ENCODE assay signal across 8 cellular contexts in the genomic region with DNA sequence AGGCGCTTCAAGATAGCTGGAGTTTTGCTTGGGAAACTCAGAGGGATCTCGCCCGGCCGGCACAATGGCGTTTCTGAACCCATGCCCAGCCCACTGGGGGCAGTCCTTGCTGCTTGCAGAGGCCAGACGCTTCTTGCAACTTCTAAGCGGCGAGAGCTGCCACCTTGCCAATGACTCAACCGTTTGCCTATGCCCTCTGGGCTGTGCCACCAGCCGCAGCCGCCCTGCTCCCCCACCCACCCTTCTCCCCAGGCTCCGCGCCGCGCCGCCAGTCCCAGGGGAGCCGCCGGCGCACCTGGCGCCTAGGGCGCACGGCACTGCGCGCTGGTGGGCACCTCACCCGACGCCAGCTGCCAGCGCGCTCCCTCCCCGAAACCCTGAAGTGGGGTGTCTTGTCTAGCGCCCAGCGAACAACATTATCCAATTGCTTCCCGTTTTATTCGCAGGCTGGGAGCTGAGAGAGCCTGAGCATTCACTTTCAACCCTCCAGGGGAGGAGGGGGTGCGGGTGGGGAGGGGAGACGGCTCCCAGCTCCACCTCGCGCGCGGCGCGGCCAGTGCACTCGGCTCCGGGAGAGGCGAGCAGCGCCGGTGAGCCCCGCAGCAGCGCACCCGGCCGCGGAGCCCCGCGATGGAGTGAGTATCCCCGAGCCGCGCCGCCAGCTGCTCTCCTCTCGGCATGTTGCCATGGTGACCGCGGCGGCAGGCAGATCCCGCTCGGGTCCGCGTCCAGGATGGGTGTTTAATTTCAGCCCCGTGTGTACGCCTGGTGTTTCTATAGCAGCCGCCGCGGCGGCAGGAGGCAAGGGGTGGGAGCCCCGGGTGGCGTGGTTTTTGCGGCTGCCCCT.
DNase-seq lines count a peak whose midpoint lies in the region; ATAC-seq and TF ChIP-seq lines count a peak whose summit lies in the region.

No MANE protein-coding gene starts in this region.

- H3K27ac ChIP-seq in PC-9 = no peak overlapping the region
- H3K27ac ChIP-seq in fibroblast of lung (ENCODE audit: insufficient read depth, low read length) = no peak overlapping the region

- no peak for ATAC-seq in HG03342 (IDR thresholded peaks at IDR 0.05; ENCODE audit: unreplicated experiment)

- H3K9me2 ChIP-seq in PC-9 (ENCODE audit: insufficient read depth) = no peaks in the 10 kb centered on the region

- H3K79me2 ChIP-seq in PC-9 (ENCODE audit: low read depth) (no peaks in the 10 kb centered on the region), fibroblast of lung (ENCODE audit: control insufficient read depth, insufficient read depth, low read length) (no peaks in the 10 kb centered on the region)

- intact Hi-C loops in PC-9 (cut with micrococcal nuclease; ENCODE audit: unreplicated experiment) = loop anchor here (2.0 kb wide), 1 partner anchor 84 kb away; no protein-coding TSS in a partner anchor

- DNase-seq in NCI-H146 (lab: John Stamatoyannopoulos, UW) (peak; percentile 48), NCI-H146 treated with DMSO at 0.1 percent for 48 hours (lab: John Stamatoyannopoulos, UW; ENCODE audit: unreplicated experiment) (no peak), PC-9 (peak; percentile 79 to 81), fibroblast of lung (ENCODE audit: low read depth in 2 of 2) (peak; percentile 39 to 62), myocyte (ENCODE audit: low read depth) (peak; percentile 83), HT-29 (ENCODE audit: low spot score) (no peak), activated gamma-delta T cell (lab: John Stamatoyannopoulos, UW) (no peak)

- H3K4me1 ChIP-seq in PC-9 (replicated peaks; ENCODE audit: insufficient read depth) (peaks cover 5% of the 10 kb centered on the region; the same call in 1 of the 2 replicates), fibroblast of lung (ENCODE audit: control insufficient read depth, extremely low read depth, insufficient read depth, low read length) (peaks cover 5% of the 10 kb centered on the region)

- H3K4me2 ChIP-seq in PC-9 = peak overlapping the region; percentile 91
- H3K4me2 ChIP-seq in fibroblast of lung (ENCODE audit: extremely low read depth, insufficient read depth, low read length) = peak overlapping the region; percentile 80

- H2AFZ ChIP-seq in PC-9 (peak overlapping the region; percentile 95), fibroblast of lung (ENCODE audit: low read length) (no peak overlapping the region)

- H3F3A ChIP-seq in PC-9 (ENCODE audit: insufficient read depth, low read depth) = no peaks in the 10 kb centered on the region

- no peaks in the 10 kb centered on the region for H3K36me3 ChIP-seq in PC-9 (ENCODE audit: low read depth)
- H3K36me3 ChIP-seq in fibroblast of lung (ENCODE audit: control insufficient read depth, insufficient read depth, low read length) = no peaks in the 10 kb centered on the region

- H3K9me3 ChIP-seq in PC-9 (ENCODE audit: insufficient read depth, low read depth) (no peaks in the 10 kb centered on the region), fibroblast of lung (ENCODE audit: control insufficient read depth, insufficient read depth, low read depth, low read length) (no peaks in the 10 kb centered on the region)

- no peak for TF ChIP-seq CTCF in PC-9 (conservative IDR thresholded peaks at IDR 0.05)
- TF ChIP-seq CTCF in fibroblast of lung (conservative IDR thresholded peaks at IDR 0.05 in 1 of 2, IDR thresholded peaks at IDR 0.05 in 1 of 2; ENCODE audit: low read depth in 1 of 2, low read length in 2 of 2) = no peak

- peak overlapping the region; percentile 23 for H3K9ac ChIP-seq in fibroblast of lung (ENCODE audit: insufficient read depth, low read length)

- H4K20me1 ChIP-seq in PC-9 (ENCODE audit: insufficient read depth) (no peaks in the 10 kb centered on the region), fibroblast of lung (ENCODE audit: control insufficient read depth, extremely low read depth, insufficient read depth, low read length) (no peaks in the 10 kb centered on the region)

- CTCF ChIA-PET in PC-9 (lab: Charles Lee) = no interaction called here

- BruUV-seq in PC-9 (replicated peaks; lab: Mats Ljungman, UMichigan) = no TSS peak

- POLR2A ChIA-PET in PC-9 (lab: Charles Lee; ENCODE audit: unreplicated experiment) = interaction anchor here (0.6 kb wide), 1 partner anchor 32 kb away, joined by 4 read pairs; no protein-coding TSS in a partner anchor

- H3K4me3 ChIP-seq in PC-9 = peak overlapping the region; percentile 96
- H3K4me3 ChIP-seq in fibroblast of lung (replicated peaks in 1 of 4; ENCODE audit: control extremely low read depth in 1 of 4, insufficient read depth in 1 of 4, low read depth in 3 of 4, low read length in 4 of 4) = peak overlapping the region; percentile 31 to 52 (median 40)

- peaks cover 12% of the 10 kb centered on the region for H3K27me3 ChIP-seq in PC-9 (ENCODE audit: insufficient read depth, low read depth)
- peaks cover 39% of the 10 kb centered on the region for H3K27me3 ChIP-seq in fibroblast of lung (ENCODE audit: control insufficient read depth, insufficient read depth, low read length)

Comparison
In these comparisons a context has a peak if more than half of its experiments do, and no peak if none do; other contexts are left out.
1. DNase-seq: peak in NCI-H146 (single experiment), PC-9 (2 of 2), fibroblast of lung (2 of 2) and myocyte (single experiment); none in NCI-H146 treated with DMSO at 0.1 percent for 48 hours (single experiment), HT-29 (single experiment) and activated gamma-delta T cell (single experiment).